Comparison of ENCODE assay signal across 1 cellular context in genomic region chr6:53134601-53135235, GRCh38.
A peak's percentile ranks its signal among the peaks of the same experiment; 100 is the strongest.
TF ChIP-seq lines count a peak whose summit lies in the region.

No MANE protein-coding gene starts in this region.

TF ChIP-seq in HepG2, 621 proteins besides CTCF, POLR2A, EP300 and RAD21 (continued from another document and continues in another):
- TF ChIP-seq POLR2AphosphoS2 (IDR thresholded peaks at IDR 0.05; ENCODE audit: low read depth, low read length) = no peak
- no peak for TF ChIP-seq NPAS2 (CRISPR knock-in tag; IDR thresholded peaks at IDR 0.05; ENCODE audit: borderline replicate concordance)
- no peak for TF ChIP-seq TRIM24 (CRISPR knock-in tag; IDR thresholded peaks at IDR 0.05)
- no peak for TF ChIP-seq PRMT3 (CRISPR knock-in tag; IDR thresholded peaks at IDR 0.05; ENCODE audit: borderline replicate concordance, low read depth)
- TF ChIP-seq, protein P1, sequence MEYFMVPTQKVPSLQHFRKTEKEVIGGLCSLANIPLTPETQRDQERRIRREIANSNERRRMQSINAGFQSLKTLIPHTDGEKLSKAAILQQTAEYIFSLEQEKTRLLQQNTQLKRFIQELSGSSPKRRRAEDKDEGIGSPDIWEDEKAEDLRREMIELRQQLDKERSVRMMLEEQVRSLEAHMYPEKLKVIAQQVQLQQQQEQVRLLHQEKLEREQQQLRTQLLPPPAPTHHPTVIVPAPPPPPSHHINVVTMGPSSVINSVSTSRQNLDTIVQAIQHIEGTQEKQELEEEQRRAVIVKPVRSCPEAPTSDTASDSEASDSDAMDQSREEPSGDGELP (IDR thresholded peaks at IDR 0.05; ENCODE audit: borderline replicate concordance, low read depth) = no peak; the same call in 1 of the 2 replicates
- TF ChIP-seq ZNF616 (CRISPR knock-in tag; IDR thresholded peaks at IDR 0.05; ENCODE audit: low read depth) = no peak
- TF ChIP-seq AKAP8 (CRISPR knock-in tag; IDR thresholded peaks at IDR 0.05) = no peak
- TF ChIP-seq TIGD3 (CRISPR knock-in tag; IDR thresholded peaks at IDR 0.05; ENCODE audit: borderline replicate concordance) = no peak
- TF ChIP-seq NCOR1 (IDR thresholded peaks at IDR 0.05; ENCODE audit: borderline replicate concordance, low read length) = peak; percentile 96
- TF ChIP-seq ARID4A (CRISPR knock-in tag; IDR thresholded peaks at IDR 0.05; ENCODE audit: borderline replicate concordance) = peak; percentile 31; the same call in 1 of the 2 replicates
- TF ChIP-seq KLF9 (CRISPR knock-in tag; IDR thresholded peaks at IDR 0.05; ENCODE audit: low read depth) = no peak
- TF ChIP-seq, protein P2, sequence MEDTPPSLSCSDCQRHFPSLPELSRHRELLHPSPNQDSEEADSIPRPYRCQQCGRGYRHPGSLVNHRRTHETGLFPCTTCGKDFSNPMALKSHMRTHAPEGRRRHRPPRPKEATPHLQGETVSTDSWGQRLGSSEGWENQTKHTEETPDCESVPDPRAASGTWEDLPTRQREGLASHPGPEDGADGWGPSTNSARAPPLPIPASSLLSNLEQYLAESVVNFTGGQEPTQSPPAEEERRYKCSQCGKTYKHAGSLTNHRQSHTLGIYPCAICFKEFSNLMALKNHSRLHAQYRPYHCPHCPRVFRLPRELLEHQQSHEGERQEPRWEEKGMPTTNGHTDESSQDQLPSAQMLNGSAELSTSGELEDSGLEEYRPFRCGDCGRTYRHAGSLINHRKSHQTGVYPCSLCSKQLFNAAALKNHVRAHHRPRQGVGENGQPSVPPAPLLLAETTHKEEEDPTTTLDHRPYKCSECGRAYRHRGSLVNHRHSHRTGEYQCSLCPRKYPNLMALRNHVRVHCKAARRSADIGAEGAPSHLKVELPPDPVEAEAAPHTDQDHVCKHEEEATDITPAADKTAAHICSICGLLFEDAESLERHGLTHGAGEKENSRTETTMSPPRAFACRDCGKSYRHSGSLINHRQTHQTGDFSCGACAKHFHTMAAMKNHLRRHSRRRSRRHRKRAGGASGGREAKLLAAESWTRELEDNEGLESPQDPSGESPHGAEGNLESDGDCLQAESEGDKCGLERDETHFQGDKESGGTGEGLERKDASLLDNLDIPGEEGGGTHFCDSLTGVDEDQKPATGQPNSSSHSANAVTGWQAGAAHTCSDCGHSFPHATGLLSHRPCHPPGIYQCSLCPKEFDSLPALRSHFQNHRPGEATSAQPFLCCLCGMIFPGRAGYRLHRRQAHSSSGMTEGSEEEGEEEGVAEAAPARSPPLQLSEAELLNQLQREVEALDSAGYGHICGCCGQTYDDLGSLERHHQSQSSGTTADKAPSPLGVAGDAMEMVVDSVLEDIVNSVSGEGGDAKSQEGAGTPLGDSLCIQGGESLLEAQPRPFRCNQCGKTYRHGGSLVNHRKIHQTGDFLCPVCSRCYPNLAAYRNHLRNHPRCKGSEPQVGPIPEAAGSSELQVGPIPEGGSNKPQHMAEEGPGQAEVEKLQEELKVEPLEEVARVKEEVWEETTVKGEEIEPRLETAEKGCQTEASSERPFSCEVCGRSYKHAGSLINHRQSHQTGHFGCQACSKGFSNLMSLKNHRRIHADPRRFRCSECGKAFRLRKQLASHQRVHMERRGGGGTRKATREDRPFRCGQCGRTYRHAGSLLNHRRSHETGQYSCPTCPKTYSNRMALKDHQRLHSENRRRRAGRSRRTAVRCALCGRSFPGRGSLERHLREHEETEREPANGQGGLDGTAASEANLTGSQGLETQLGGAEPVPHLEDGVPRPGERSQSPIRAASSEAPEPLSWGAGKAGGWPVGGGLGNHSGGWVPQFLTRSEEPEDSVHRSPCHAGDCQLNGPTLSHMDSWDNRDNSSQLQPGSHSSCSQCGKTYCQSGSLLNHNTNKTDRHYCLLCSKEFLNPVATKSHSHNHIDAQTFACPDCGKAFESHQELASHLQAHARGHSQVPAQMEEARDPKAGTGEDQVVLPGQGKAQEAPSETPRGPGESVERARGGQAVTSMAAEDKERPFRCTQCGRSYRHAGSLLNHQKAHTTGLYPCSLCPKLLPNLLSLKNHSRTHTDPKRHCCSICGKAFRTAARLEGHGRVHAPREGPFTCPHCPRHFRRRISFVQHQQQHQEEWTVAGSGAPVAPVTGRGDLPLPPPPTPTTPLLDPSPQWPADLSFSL (CRISPR knock-in tag; IDR thresholded peaks at IDR 0.05) = no peak
- no peak for TF ChIP-seq ZNF577 (CRISPR knock-in tag; IDR thresholded peaks at IDR 0.05; ENCODE audit: borderline replicate concordance, low read depth)
- no peak for TF ChIP-seq ZNF841 (CRISPR knock-in tag; IDR thresholded peaks at IDR 0.05; ENCODE audit: borderline replicate concordance)
- TF ChIP-seq MXD3 (CRISPR knock-in tag; IDR thresholded peaks at IDR 0.05) = 0 out of 2 replicates have a peak, but pooled peaks have one; percentile 37
- no peak for TF ChIP-seq ZNF274 (CRISPR knock-in tag; IDR thresholded peaks at IDR 0.05)
- TF ChIP-seq PAX8 (CRISPR knock-in tag; IDR thresholded peaks at IDR 0.05; ENCODE audit: borderline replicate concordance) = no peak
- peak; percentile 99 for TF ChIP-seq SOX5 (CRISPR knock-in tag; IDR thresholded peaks at IDR 0.05; ENCODE audit: borderline replicate concordance)
- TF ChIP-seq, protein P3, sequence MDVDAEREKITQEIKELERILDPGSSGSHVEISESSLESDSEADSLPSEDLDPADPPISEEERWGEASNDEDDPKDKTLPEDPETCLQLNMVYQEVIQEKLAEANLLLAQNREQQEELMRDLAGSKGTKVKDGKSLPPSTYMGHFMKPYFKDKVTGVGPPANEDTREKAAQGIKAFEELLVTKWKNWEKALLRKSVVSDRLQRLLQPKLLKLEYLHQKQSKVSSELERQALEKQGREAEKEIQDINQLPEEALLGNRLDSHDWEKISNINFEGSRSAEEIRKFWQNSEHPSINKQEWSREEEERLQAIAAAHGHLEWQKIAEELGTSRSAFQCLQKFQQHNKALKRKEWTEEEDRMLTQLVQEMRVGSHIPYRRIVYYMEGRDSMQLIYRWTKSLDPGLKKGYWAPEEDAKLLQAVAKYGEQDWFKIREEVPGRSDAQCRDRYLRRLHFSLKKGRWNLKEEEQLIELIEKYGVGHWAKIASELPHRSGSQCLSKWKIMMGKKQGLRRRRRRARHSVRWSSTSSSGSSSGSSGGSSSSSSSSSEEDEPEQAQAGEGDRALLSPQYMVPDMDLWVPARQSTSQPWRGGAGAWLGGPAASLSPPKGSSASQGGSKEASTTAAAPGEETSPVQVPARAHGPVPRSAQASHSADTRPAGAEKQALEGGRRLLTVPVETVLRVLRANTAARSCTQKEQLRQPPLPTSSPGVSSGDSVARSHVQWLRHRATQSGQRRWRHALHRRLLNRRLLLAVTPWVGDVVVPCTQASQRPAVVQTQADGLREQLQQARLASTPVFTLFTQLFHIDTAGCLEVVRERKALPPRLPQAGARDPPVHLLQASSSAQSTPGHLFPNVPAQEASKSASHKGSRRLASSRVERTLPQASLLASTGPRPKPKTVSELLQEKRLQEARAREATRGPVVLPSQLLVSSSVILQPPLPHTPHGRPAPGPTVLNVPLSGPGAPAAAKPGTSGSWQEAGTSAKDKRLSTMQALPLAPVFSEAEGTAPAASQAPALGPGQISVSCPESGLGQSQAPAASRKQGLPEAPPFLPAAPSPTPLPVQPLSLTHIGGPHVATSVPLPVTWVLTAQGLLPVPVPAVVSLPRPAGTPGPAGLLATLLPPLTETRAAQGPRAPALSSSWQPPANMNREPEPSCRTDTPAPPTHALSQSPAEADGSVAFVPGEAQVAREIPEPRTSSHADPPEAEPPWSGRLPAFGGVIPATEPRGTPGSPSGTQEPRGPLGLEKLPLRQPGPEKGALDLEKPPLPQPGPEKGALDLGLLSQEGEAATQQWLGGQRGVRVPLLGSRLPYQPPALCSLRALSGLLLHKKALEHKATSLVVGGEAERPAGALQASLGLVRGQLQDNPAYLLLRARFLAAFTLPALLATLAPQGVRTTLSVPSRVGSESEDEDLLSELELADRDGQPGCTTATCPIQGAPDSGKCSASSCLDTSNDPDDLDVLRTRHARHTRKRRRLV (CRISPR knock-in tag; IDR thresholded peaks at IDR 0.05) = 0 out of 2 replicates have a peak, but pooled peaks have one; percentile 82
- TF ChIP-seq TEAD2 (CRISPR knock-in tag; IDR thresholded peaks at IDR 0.05) = no peak
- TF ChIP-seq ZNF441 (CRISPR knock-in tag; IDR thresholded peaks at IDR 0.05; ENCODE audit: borderline replicate concordance) = peak; percentile 68; the same call in 1 of the 2 replicates
- TF ChIP-seq ATF5 (CRISPR knock-in tag; IDR thresholded peaks at IDR 0.05; ENCODE audit: low read depth) = no peak
- TF ChIP-seq SP5 (CRISPR knock-in tag; IDR thresholded peaks at IDR 0.05; ENCODE audit: borderline replicate concordance, low read depth) = peak; percentile 99
- TF ChIP-seq RARA (CRISPR knock-in tag; IDR thresholded peaks at IDR 0.05) = peak; percentile 86
- peak; percentile 82 for TF ChIP-seq ZXDC (CRISPR knock-in tag; IDR thresholded peaks at IDR 0.05)
- TF ChIP-seq ZNF296 (CRISPR knock-in tag; conservative IDR thresholded peaks at IDR 0.05) = no peak
- TF ChIP-seq PRPF4 (IDR thresholded peaks at IDR 0.05; ENCODE audit: low read depth, low read length, poor library complexity, severe bottlenecking) = no peak
- TF ChIP-seq HBP1 (CRISPR knock-in tag; IDR thresholded peaks at IDR 0.05; ENCODE audit: low read depth) = no peak
- no peak for TF ChIP-seq ZNF263 (CRISPR knock-in tag; IDR thresholded peaks at IDR 0.05)
